Comparison of ENCODE assay signal across 7 cellular contexts in the genomic region with DNA sequence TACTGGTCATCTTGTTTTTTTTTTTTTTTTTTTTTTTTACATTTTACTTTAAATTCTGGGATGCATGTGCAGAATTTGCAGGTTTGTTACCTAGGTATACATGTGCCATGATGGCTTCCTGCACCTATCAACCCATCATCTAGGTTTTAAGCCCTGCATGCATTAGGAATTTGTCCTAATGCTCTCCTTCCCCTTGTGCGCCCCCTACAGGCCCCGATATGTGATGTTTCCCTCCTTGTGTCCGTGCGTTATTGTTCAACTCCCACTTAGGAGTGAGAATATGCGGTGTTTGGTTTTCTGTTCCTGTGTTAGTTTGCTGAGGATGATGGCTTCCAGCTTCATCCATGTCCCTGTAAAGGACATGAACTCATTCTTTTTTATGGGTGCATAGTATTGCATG.
DNase-seq lines count a peak whose midpoint lies in the region; ATAC-seq and TF ChIP-seq lines count a peak whose summit lies in the region.
"Not testable (repeated sequence)": the region's sequence is repeated elsewhere in the genome, so short reads cannot be mapped to it uniquely, and the experiment has no call there.

No MANE protein-coding gene starts in this region.

- not testable (repeated sequence) for H3K36me3 Mint-ChIP-seq in osteocyte (ENCODE audit: unreplicated experiment)

- not testable (repeated sequence) for H3K9me3 ChIP-seq in DOHH2 (ENCODE audit: control insufficient read depth, insufficient read depth, low read length); HCT116 (ENCODE audit: control insufficient read depth in 1 of 2, insufficient read depth in 1 of 2, low read depth in 1 of 2, low read length in 2 of 2); SJCRH30 (replicated peaks)

- ATAC-seq in HCT116 = peak; percentile 64

- not testable (repeated sequence) for H3K4me3 Mint-ChIP-seq in osteocyte (ENCODE audit: unreplicated experiment)

- not testable (repeated sequence) for TF ChIP-seq POLR2A in HCT116 (IDR thresholded peaks at IDR 0.05; ENCODE audit: borderline replicate concordance, extremely low read depth, insufficient read depth, insufficient read length); NB4 (IDR thresholded peaks at IDR 0.05; ENCODE audit: extremely low read depth, insufficient read length)

- peaks cover 15% of the 10 kb centered on the region for H3K27me3 Mint-ChIP-seq in osteocyte (ENCODE audit: unreplicated experiment)

- DNase-seq in HCT116 (ENCODE audit: low read depth, low spot score); brain microvascular endothelial cell; fibroblast of mammary gland (ENCODE audit: low read depth); osteocyte (ENCODE audit: extremely low spot score, unreplicated experiment): not testable (repeated sequence)
- peak; percentile 34 for DNase-seq in NB4 (ENCODE audit: low read depth)
- peak; percentile 26 to 61 for DNase-seq in SJCRH30

- H3K4me2 ChIP-seq in DOHH2 (ENCODE audit: low read length); HCT116 (ENCODE audit: low read length): not testable (repeated sequence)

- H3K9ac ChIP-seq in HCT116 (ENCODE audit: low read length) = not testable (repeated sequence)

- not testable (repeated sequence) for TF ChIP-seq RAD21 in HCT116 (IDR thresholded peaks at IDR 0.05; ENCODE audit: low read depth)

- not testable (repeated sequence) for H3K4me1 Mint-ChIP-seq in osteocyte (ENCODE audit: unreplicated experiment)

- RAD21 ChIA-PET in HCT116 (lab: Charles Lee; ENCODE audit: low non-redundant PET in 1 of 2, low total read pairs in 2 of 2, uncharacterized antibody in 2 of 2, unreplicated experiment in 2 of 2) = not testable (repeated sequence)

- not testable (repeated sequence) for H3K27ac ChIP-seq in DOHH2 (ENCODE audit: low read depth, low read length); HCT116 (ENCODE audit: low read depth, low read length); SJCRH30; brain microvascular endothelial cell

- CTCF ChIA-PET in HCT116 (lab: Charles Lee) = not testable (repeated sequence)

- H3K79me2 ChIP-seq in DOHH2 (ENCODE audit: control insufficient read depth, low read length); HCT116 (ENCODE audit: insufficient read depth, low read length): not testable (repeated sequence)

- TF ChIP-seq CTCF in DOHH2 (IDR thresholded peaks at IDR 0.05; ENCODE audit: low read depth, low read length, poor library complexity, severe bottlenecking) (peak; percentile 36), HCT116 (IDR thresholded peaks at IDR 0.05 in 2 of 3, conservative IDR thresholded peaks at IDR 0.05 in 1 of 3; ENCODE audit: borderline replicate concordance in 1 of 3, insufficient read depth in 1 of 3, low read depth in 2 of 3, low read length in 2 of 3) (peak; percentile 6 to 60 (median 59); a peak in 4 of 6 replicates), NB4 (IDR thresholded peaks at IDR 0.05; ENCODE audit: low read depth, low read length) (peak; percentile 53), brain microvascular endothelial cell (IDR thresholded peaks at IDR 0.05; ENCODE audit: low read depth, low read length, missing control alignments) (peak; percentile 42), fibroblast of mammary gland (conservative IDR thresholded peaks at IDR 0.05; ENCODE audit: control insufficient read depth, insufficient read depth, low read depth, low read length) (peak; percentile 30), osteocyte (IDR thresholded peaks at IDR 0.05) (peak; percentile 25)

- not testable (repeated sequence) for H3F3A ChIP-seq in DOHH2 (ENCODE audit: control insufficient read depth, insufficient read depth)

- H3K36me3 ChIP-seq in DOHH2 (ENCODE audit: control insufficient read depth, low read length); HCT116 (ENCODE audit: control insufficient read depth in 1 of 2, insufficient read depth in 2 of 2, low read length in 2 of 2); SJCRH30; brain microvascular endothelial cell (replicated peaks): not testable (repeated sequence)

- not testable (repeated sequence) for BruUV-seq in HCT116 (replicated peaks; lab: Mats Ljungman, UMichigan)

- H3K9me3 Mint-ChIP-seq in osteocyte (ENCODE audit: unreplicated experiment) = not testable (repeated sequence)

- not testable (repeated sequence) for H3K4me1 ChIP-seq in DOHH2 (ENCODE audit: control insufficient read depth, low read length); HCT116 (ENCODE audit: control insufficient read depth in 1 of 2, insufficient read depth in 2 of 2, low read length in 2 of 2); SJCRH30

- not testable (repeated sequence) for H4K20me1 ChIP-seq in DOHH2 (ENCODE audit: control insufficient read depth, insufficient read depth, low read depth, low read length); HCT116 (ENCODE audit: insufficient read depth)

- intact Hi-C loops in HCT116 (cut with micrococcal nuclease) = not testable (repeated sequence)

- in situ Hi-C loops in brain microvascular endothelial cell (cut with HindIII; ENCODE audit: low pct_ligation_motif_present, low sequenced_read_pairs) = not testable (repeated sequence)

- H3K4me3 ChIP-seq in DOHH2 (ENCODE audit: low read length); HCT116 (replicated peaks in 1 of 2; ENCODE audit: low read depth in 1 of 2, low read length in 2 of 2); NB4 (ENCODE audit: low read depth, low read length); SJCRH30; brain microvascular endothelial cell (ENCODE audit: low read depth, low read length); fibroblast of mammary gland (ENCODE audit: control insufficient read depth, low read depth, low read length): not testable (repeated sequence)

- H3K27me3 ChIP-seq in DOHH2 (ENCODE audit: control insufficient read depth, low read length); HCT116 (ENCODE audit: insufficient read depth, low read length); SJCRH30; brain microvascular endothelial cell (replicated peaks): not testable (repeated sequence)

- POLR2A ChIA-PET in HCT116 (lab: Charles Lee) = not testable (repeated sequence)

- H3K9me2 ChIP-seq in DOHH2 (replicated peaks; ENCODE audit: control insufficient read depth, low read length); HCT116 (ENCODE audit: insufficient read depth): not testable (repeated sequence)

- not testable (repeated sequence) for H3K27ac Mint-ChIP-seq in osteocyte (ENCODE audit: unreplicated experiment)

- not testable (repeated sequence) for H2AFZ ChIP-seq in HCT116 (ENCODE audit: low read depth, low read length, poor library complexity, severe bottlenecking)
